8 cellular contexts compared by ENCODE assay signal in genomic region chr1:36322786-36323635, GRCh38. TPM values are rescaled to one million over a fixed set of nuclear protein-coding genes. Genes with fewer than 3 reads are reported as not detected.
A peak's percentile ranks its signal among the peaks of the same experiment; 100 is the strongest.
DNase-seq lines count a peak whose midpoint lies in the region; ATAC-seq and TF ChIP-seq lines count a peak whose summit lies in the region.

No MANE protein-coding gene starts in this region.

- CTCF ChIA-PET in activated CD8-positive, alpha-beta T cell treated with anti-CD3 and anti-CD28 coated beads, Interleukin-2, amount 10 ng/mL, durations not matched to agents 7 days and 5 days (lab: Charles Lee): interaction anchor here (1.5 to 2.2 kb wide), 7 partner anchors 17 to 173 kb away, joined by 4 to 13 read pairs (median 5); partner anchors contain the start of genes SH3D21 and TRAPPC3

- H3K36me3 Mint-ChIP-seq in activated CD8-positive, alpha-beta T cell treated with anti-CD3 and anti-CD28 coated beads, Interleukin-2, amount 10 ng/mL, durations not matched to agents 7 days and 5 days (ENCODE audit: low read depth): peaks cover 8% of the 10 kb centered on the region
- H3K36me3 Mint-ChIP-seq in nephron (ENCODE audit: low read depth): peaks cover 11% of the 10 kb centered on the region

- peak overlapping the region; percentile 74 for H3K27ac Mint-ChIP-seq in activated CD8-positive, alpha-beta T cell treated with anti-CD3 and anti-CD28 coated beads, Interleukin-2, amount 10 ng/mL, durations not matched to agents 7 days and 5 days
- H3K27ac Mint-ChIP-seq in nephron: peak overlapping the region; percentile 88 to 99 (median 94)

- H3K4me3 Mint-ChIP-seq in activated CD8-positive, alpha-beta T cell treated with anti-CD3 and anti-CD28 coated beads, Interleukin-2, amount 10 ng/mL, durations not matched to agents 7 days and 5 days: peak overlapping the region; percentile 77
- H3K4me3 Mint-ChIP-seq in nephron: peak overlapping the region; percentile 81 to 86 (median 86)

- DNase-seq in Daoy (ENCODE audit: low read depth) (peak; percentile 54), fibroblast of peridontal ligament (ENCODE audit: extremely low read depth) (peak; percentile 48), SKM-1 (lab: John Stamatoyannopoulos, UW; ENCODE audit: unreplicated experiment) (no peak), DMS79 (lab: John Stamatoyannopoulos, UW) (no peak)
- peak; percentile 73 for DNase-seq in activated CD8-positive, alpha-beta T cell treated with anti-CD3 and anti-CD28 coated beads, Interleukin-2, amount 10 ng/mL, durations not matched to agents 7 days and 5 days
- no peak for DNase-seq in effector CD4-positive, alpha-beta T cell

- TF ChIP-seq CTCF in nephron (IDR thresholded peaks at IDR 0.05; ENCODE audit: unreplicated experiment in 3 of 3): no peak

- peaks cover 46% of the 10 kb centered on the region for H3K4me1 Mint-ChIP-seq in activated CD8-positive, alpha-beta T cell treated with anti-CD3 and anti-CD28 coated beads, Interleukin-2, amount 10 ng/mL, durations not matched to agents 7 days and 5 days (ENCODE audit: low read depth)
- peaks cover 51% of the 10 kb centered on the region for H3K4me1 Mint-ChIP-seq in nephron

- POLR2A ChIA-PET in activated CD8-positive, alpha-beta T cell treated with anti-CD3 and anti-CD28 coated beads, Interleukin-2, amount 10 ng/mL, durations not matched to agents 7 days and 5 days (lab: Charles Lee): interaction anchor here (0.6 to 1.9 kb wide), 10 partner anchors 9 to 100 kb away, joined by 3 to 11 read pairs (median 3); partner anchors contain the start of gene THRAP3

- H3K9me3 Mint-ChIP-seq in activated CD8-positive, alpha-beta T cell treated with anti-CD3 and anti-CD28 coated beads, Interleukin-2, amount 10 ng/mL, durations not matched to agents 7 days and 5 days (ENCODE audit: insufficient read depth): no peaks in the 10 kb centered on the region
- H3K9me3 Mint-ChIP-seq in nephron: no peaks in the 10 kb centered on the region

- peaks cover 16% of the 10 kb centered on the region for H3K27me3 Mint-ChIP-seq in activated CD8-positive, alpha-beta T cell treated with anti-CD3 and anti-CD28 coated beads, Interleukin-2, amount 10 ng/mL, durations not matched to agents 7 days and 5 days (ENCODE audit: low read depth)
- no peaks in the 10 kb centered on the region for H3K27me3 Mint-ChIP-seq in nephron (ENCODE audit: low read depth)

- peak; percentile 33 for ATAC-seq in HG03432 (IDR thresholded peaks at IDR 0.05; ENCODE audit: unreplicated experiment)
- ATAC-seq in activated CD8-positive, alpha-beta T cell treated with anti-CD3 and anti-CD28 coated beads, Interleukin-2, amount 10 ng/mL, durations not matched to agents 7 days and 5 days: peak; percentile 62

RNA-seq across cellular contexts. Expression of gene EVA1B, which starts 0.4 kb away (rescaled TPM):
- 28.1 and 44.1 TPM in 2 replicates for total RNA-seq in Daoy (2014; rRNA removed; shearing (Covaris generic))
- 10 to 100 TPM; 12.3 to 13.3 TPM for total RNA-seq in activated CD8-positive, alpha-beta T cell treated with anti-CD3 and anti-CD28 coated beads, Interleukin-2, amount 10 ng/mL, durations not matched to agents 7 days and 5 days

RNA-seq across cellular contexts. Expression of gene SH3D21, which starts 16.8 kb away (rescaled TPM):
- 0.89 and 1.1 TPM in 2 replicates for total RNA-seq in Daoy (2014; rRNA removed; shearing (Covaris generic))
- total RNA-seq in activated CD8-positive, alpha-beta T cell treated with anti-CD3 and anti-CD28 coated beads, Interleukin-2, amount 10 ng/mL, durations not matched to agents 7 days and 5 days: 10 to 100 TPM; 14.6 to 15.3 TPM

Comparison
In these comparisons a context has a peak if more than half of its experiments do, and no peak if none do; other contexts are left out.
1. DNase-seq: peak in Daoy (single experiment), activated CD8-positive, alpha-beta T cell treated with anti-CD3 and anti-CD28 coated beads, Interleukin-2, amount 10 ng/mL, durations not matched to agents 7 days and 5 days (single experiment) and fibroblast of peridontal ligament (single experiment); none in SKM-1 (single experiment), DMS79 (single experiment) and effector CD4-positive, alpha-beta T cell (single experiment).